In genomic region chr5:96220610-96221390, GRCh38 we compare ENCODE assay signal across 10 cellular contexts.
DNase-seq lines count a peak whose midpoint lies in the region; ATAC-seq and TF ChIP-seq lines count a peak whose summit lies in the region.
"Had no signal": no experiment of that assay in that cellular context is flagged by ENCODE, and none has a peak within 500 bp of the region (broad histone marks: within the 10 kb centered on the region; RNA-seq: fewer than 3 reads in every experiment).

No MANE protein-coding gene starts in this region.

- no peaks in the 10 kb centered on the region for H3K79me2 ChIP-seq in osteoblast (ENCODE audit: insufficient read depth, low read length)

- no peak overlapping the region for H3K4me3 Mint-ChIP-seq in activated T-helper 2 cell treated with anti-CD3 and anti-CD28 coated beads, Interferon-gamma antibody, Interleukin-2, Interleukin-4, amounts not matched to agents 10 μg/mL and 5 μg/mL and 100 μg/mL, durations not matched to agents 14 hours and 24 hours and 36 hours (ENCODE audit: low read depth)
- H3K4me3 Mint-ChIP-seq: activated naive CD4-positive, alpha-beta T cell treated with anti-CD3 and anti-CD28 coated beads, Interleukin-2, amount 10 ng/mL, durations not matched to agents 7 days and 5 days had no signal

- H3K36me3 Mint-ChIP-seq in activated T-helper 2 cell treated with anti-CD3 and anti-CD28 coated beads, Interferon-gamma antibody, Interleukin-2, Interleukin-4, amounts not matched to agents 10 μg/mL and 5 μg/mL and 100 μg/mL, durations not matched to agents 14 hours and 24 hours and 36 hours (ENCODE audit: low read depth) = no peaks in the 10 kb centered on the region
- H3K36me3 Mint-ChIP-seq: activated naive CD4-positive, alpha-beta T cell treated with anti-CD3 and anti-CD28 coated beads, Interleukin-2, amount 10 ng/mL, durations not matched to agents 7 days and 5 days had no signal

- H3K36me3 ChIP-seq in osteoblast (ENCODE audit: insufficient read depth, low read length) = no peaks in the 10 kb centered on the region

- H4K20me1 ChIP-seq in osteoblast (ENCODE audit: insufficient read depth, low read length) = no peaks in the 10 kb centered on the region

- ATAC-seq in HG02973 (IDR thresholded peaks at IDR 0.05; ENCODE audit: unreplicated experiment) (peak; percentile 82), HG03097 (IDR thresholded peaks at IDR 0.05; ENCODE audit: low FRiP score, unreplicated experiment) (no peak)

- peaks cover 20% of the 10 kb centered on the region for H3K4me1 ChIP-seq in osteoblast (ENCODE audit: insufficient read depth, low read length)

- H3K4me2 ChIP-seq in osteoblast (ENCODE audit: insufficient read depth, low read length) = peak overlapping the region; percentile 58

- intact Hi-C loops in activated T-helper 2 cell treated with anti-CD3 and anti-CD28 coated beads, Interferon-gamma antibody, Interleukin-2, Interleukin-4, amounts not matched to agents 10 μg/mL and 5 μg/mL and 100 μg/mL, durations not matched to agents 14 hours and 24 hours and 36 hours (cut with micrococcal nuclease) = loop anchor here (1.0 to 10.0 kb wide), 6 partner anchors 60 to 350 kb away; no protein-coding TSS in a partner anchor

- H3K9me3 ChIP-seq in osteoblast (ENCODE audit: low read depth, low read length) = no peaks in the 10 kb centered on the region

- no peak overlapping the region for H2AFZ ChIP-seq in osteoblast (ENCODE audit: low read length)

- peaks cover 12% of the 10 kb centered on the region for H3K9me3 Mint-ChIP-seq in activated T-helper 2 cell treated with anti-CD3 and anti-CD28 coated beads, Interferon-gamma antibody, Interleukin-2, Interleukin-4, amounts not matched to agents 10 μg/mL and 5 μg/mL and 100 μg/mL, durations not matched to agents 14 hours and 24 hours and 36 hours
- H3K9me3 Mint-ChIP-seq: activated naive CD4-positive, alpha-beta T cell treated with anti-CD3 and anti-CD28 coated beads, Interleukin-2, amount 10 ng/mL, durations not matched to agents 7 days and 5 days had no signal

- H3K27me3 Mint-ChIP-seq in activated T-helper 2 cell treated with anti-CD3 and anti-CD28 coated beads, Interferon-gamma antibody, Interleukin-2, Interleukin-4, amounts not matched to agents 10 μg/mL and 5 μg/mL and 100 μg/mL, durations not matched to agents 14 hours and 24 hours and 36 hours (ENCODE audit: low read depth) = no peaks in the 10 kb centered on the region
- H3K27me3 Mint-ChIP-seq: activated naive CD4-positive, alpha-beta T cell treated with anti-CD3 and anti-CD28 coated beads, Interleukin-2, amount 10 ng/mL, durations not matched to agents 7 days and 5 days had no signal

- H3K27ac Mint-ChIP-seq in activated T-helper 2 cell treated with anti-CD3 and anti-CD28 coated beads, Interferon-gamma antibody, Interleukin-2, Interleukin-4, amounts not matched to agents 10 μg/mL and 5 μg/mL and 100 μg/mL, durations not matched to agents 14 hours and 24 hours and 36 hours = peak overlapping the region; percentile 64
- H3K27ac Mint-ChIP-seq: activated naive CD4-positive, alpha-beta T cell treated with anti-CD3 and anti-CD28 coated beads, Interleukin-2, amount 10 ng/mL, durations not matched to agents 7 days and 5 days had no signal

- H3K4me1 Mint-ChIP-seq in activated T-helper 2 cell treated with anti-CD3 and anti-CD28 coated beads, Interferon-gamma antibody, Interleukin-2, Interleukin-4, amounts not matched to agents 10 μg/mL and 5 μg/mL and 100 μg/mL, durations not matched to agents 14 hours and 24 hours and 36 hours (ENCODE audit: low read depth) = peaks cover 15% of the 10 kb centered on the region
- H3K4me1 Mint-ChIP-seq: activated naive CD4-positive, alpha-beta T cell treated with anti-CD3 and anti-CD28 coated beads, Interleukin-2, amount 10 ng/mL, durations not matched to agents 7 days and 5 days had no signal

- no peak for TF ChIP-seq CTCF in osteoblast (IDR thresholded peaks at IDR 0.05; ENCODE audit: extremely low read depth, low read depth, low read length)

- H3K27ac ChIP-seq in osteoblast (ENCODE audit: low read depth, low read length) = peak overlapping the region; percentile 98

- H3K27me3 ChIP-seq in osteoblast (ENCODE audit: insufficient read depth, low read length) = no peaks in the 10 kb centered on the region

- DNase-seq in activated CD4-positive, alpha-beta T cell treated with anti-CD3 and anti-CD28 coated beads for 48 hours = peak; percentile 26
- DNase-seq in activated CD4-positive, alpha-beta T cell treated with anti-CD3 and anti-CD28 coated beads for 1 hour = no peak
- DNase-seq in activated T-helper 2 cell treated with anti-CD3 and anti-CD28 coated beads, Interferon-gamma antibody, Interleukin-2, Interleukin-4, amounts not matched to agents 10 μg/mL and 5 μg/mL and 100 μg/mL, durations not matched to agents 14 hours and 24 hours and 36 hours (ENCODE audit: low spot score) = no peak
- no peak for DNase-seq in osteoblast (ENCODE audit: insufficient read length, low spot score, missing footprints)
- no peak for DNase-seq in cerebellar nuclear complex (lab: John Stamatoyannopoulos, UW)
- no peak for DNase-seq in SW 1271 (lab: John Stamatoyannopoulos, UW)
- DNase-seq: activated naive CD4-positive, alpha-beta T cell treated with anti-CD3 and anti-CD28 coated beads, Interleukin-2, amount 10 ng/mL, durations not matched to agents 7 days and 5 days; NCI-H1105 had no signal

- no peak overlapping the region for H3K4me3 ChIP-seq in osteoblast (ENCODE audit: insufficient read depth, low read length)
